Comparison of ENCODE assay signal across 28 cellular contexts in genomic region chr15:71342658-71343057, GRCh38.
"Had no signal": no experiment of that assay in that cellular context is flagged by ENCODE, and none has a peak within 500 bp of the region (broad histone marks: within the 10 kb centered on the region; RNA-seq: fewer than 3 reads in every experiment).

No MANE protein-coding gene starts in this region.

- H3K4me3 Mint-ChIP-seq: dendritic cell treated with granulocyte-macrophage colony-stimulating factor and Interleukin-4, amounts not matched to agents 40 ng/mL and 50 ng/mL, for 4 days; effector memory CD8-positive, alpha-beta T cell; endodermal cell; immature natural killer cell; mesothelial cell of epicardium; naive B cell had no signal

- FAIRE-seq: endometrium, kidney had no signal

- H3K27me3 Mint-ChIP-seq: dendritic cell treated with granulocyte-macrophage colony-stimulating factor and Interleukin-4, amounts not matched to agents 40 ng/mL and 50 ng/mL, for 4 days had no signal

- H3K36me3 Mint-ChIP-seq: immature natural killer cell, mesothelial cell of epicardium had no signal

- H3K27ac ChIP-seq: colonic mucosa, epithelial cell of prostate, esophagus squamous epithelium, gastroesophageal sphincter, lower lobe of right lung had no signal

- H3K4me1 ChIP-seq: colonic mucosa, lower lobe of right lung had no signal

- H3K27me3 ChIP-seq: colonic mucosa, esophagus squamous epithelium, gastroesophageal sphincter, heart right ventricle had no signal

- H3K9me3 Mint-ChIP-seq: dendritic cell treated with granulocyte-macrophage colony-stimulating factor and Interleukin-4, amounts not matched to agents 40 ng/mL and 50 ng/mL, for 4 days; effector memory CD8-positive, alpha-beta T cell; endodermal cell; immature natural killer cell; mesothelial cell of epicardium had no signal

- DNase-seq: colonic mucosa; cortex of kidney; effector CD8-positive, alpha-beta T cell; effector memory CD8-positive, alpha-beta T cell; endodermal cell; erythroblast; esophagus squamous epithelium; foreskin fibroblast; foreskin melanocyte; heart right ventricle; hypothalamus; immature natural killer cell; islet precursor cell; kidney; kidney glomerular epithelial cell; left colon; left ventricle myocardium superior; lower lobe of right lung; mesenchymal stem cell; mucosa of descending colon; naive B cell had no signal

- H3K4me3 ChIP-seq: colonic mucosa, esophagus squamous epithelium, gastroesophageal sphincter, heart right ventricle, lower lobe of right lung, mucosa of descending colon had no signal

- H3K4me1 Mint-ChIP-seq: immature natural killer cell, naive B cell had no signal

- ATAC-seq: effector memory CD8-positive, alpha-beta T cell; esophagus mucosa; gastroesophageal sphincter; left colon; left lobe of liver; left ventricle myocardium superior; lower lobe of right lung; mucosa of descending colon had no signal

- H3K9me3 ChIP-seq: colonic mucosa, esophagus squamous epithelium, gastroesophageal sphincter, heart right ventricle, lower lobe of right lung, mucosa of descending colon had no signal

- H3K36me3 ChIP-seq: colonic mucosa, esophagus squamous epithelium, gastroesophageal sphincter, heart right ventricle, lower lobe of right lung had no signal

- H3K27ac Mint-ChIP-seq: dendritic cell treated with granulocyte-macrophage colony-stimulating factor and Interleukin-4, amounts not matched to agents 40 ng/mL and 50 ng/mL, for 4 days; effector memory CD8-positive, alpha-beta T cell; endodermal cell; immature natural killer cell; mesothelial cell of epicardium; naive B cell had no signal
